9 cellular contexts compared by ENCODE assay signal in genomic region chr2:47488870-47489584, GRCh38.
DNase-seq lines count a peak whose midpoint lies in the region; ATAC-seq and TF ChIP-seq lines count a peak whose summit lies in the region.
"Had no signal": no experiment of that assay in that cellular context is flagged by ENCODE, and none has a peak within 500 bp of the region (broad histone marks: within the 10 kb centered on the region; RNA-seq: fewer than 3 reads in every experiment).

No MANE protein-coding gene starts in this region.

- CTCF ChIA-PET in activated CD8-positive, alpha-beta T cell treated with anti-CD3 and anti-CD28 coated beads, Interleukin-2, amount 10 ng/mL, durations not matched to agents 7 days and 5 days (lab: Charles Lee), result no interaction called here
- CTCF ChIA-PET in activated CD8-positive, alpha-beta T cell treated with anti-CD3 and anti-CD28 coated beads for 36 hours (lab: Charles Lee), result no interaction called here

- H3K4me3 Mint-ChIP-seq in activated CD8-positive, alpha-beta T cell treated with anti-CD3 and anti-CD28 coated beads, Interleukin-2, amount 10 ng/mL, durations not matched to agents 7 days and 5 days, result no peak overlapping the region
- no peak overlapping the region for H3K4me3 Mint-ChIP-seq in activated CD8-positive, alpha-beta T cell treated with anti-CD3 and anti-CD28 coated beads for 36 hours
- H3K4me3 Mint-ChIP-seq in glutamatergic neuron (ENCODE audit: unreplicated experiment), result no peak overlapping the region

- H3K27ac Mint-ChIP-seq in activated CD8-positive, alpha-beta T cell treated with anti-CD3 and anti-CD28 coated beads, Interleukin-2, amount 10 ng/mL, durations not matched to agents 7 days and 5 days, result peak overlapping the region; percentile 40
- no peak overlapping the region for H3K27ac Mint-ChIP-seq in activated CD8-positive, alpha-beta T cell treated with anti-CD3 and anti-CD28 coated beads for 36 hours
- no peak overlapping the region for H3K27ac Mint-ChIP-seq in glutamatergic neuron (ENCODE audit: unreplicated experiment)

- TF ChIP-seq CTCF in activated CD8-positive, alpha-beta T cell treated with anti-CD3 and anti-CD28 coated beads for 36 hours (IDR thresholded peaks at IDR 0.05), result no peak
- TF ChIP-seq CTCF in GM10266 (IDR thresholded peaks at IDR 0.05; ENCODE audit: control insufficient read depth, insufficient read depth, low read depth, missing control alignments) (no peak), glutamatergic neuron (IDR thresholded peaks at IDR 0.05; ENCODE audit: partially characterized antibody, unreplicated experiment) (no peak)

- peaks cover 21% of the 10 kb centered on the region for H3K4me1 Mint-ChIP-seq in activated CD8-positive, alpha-beta T cell treated with anti-CD3 and anti-CD28 coated beads, Interleukin-2, amount 10 ng/mL, durations not matched to agents 7 days and 5 days (ENCODE audit: low read depth)
- peaks cover 21% of the 10 kb centered on the region for H3K4me1 Mint-ChIP-seq in activated CD8-positive, alpha-beta T cell treated with anti-CD3 and anti-CD28 coated beads for 36 hours (ENCODE audit: low read depth)
- peaks cover 10% of the 10 kb centered on the region for H3K4me1 Mint-ChIP-seq in glutamatergic neuron (ENCODE audit: low read depth, unreplicated experiment)

- DNase-seq in activated CD8-positive, alpha-beta T cell treated with anti-CD3 and anti-CD28 coated beads, Interleukin-2, amount 10 ng/mL, durations not matched to agents 7 days and 5 days, result no peak
- no peak for DNase-seq in activated CD8-positive, alpha-beta T cell treated with anti-CD3 and anti-CD28 coated beads for 36 hours
- DNase-seq in RPMI8226 (peak; percentile 18), stromal cell of bone marrow (ENCODE audit: low read depth) (peak; percentile 39), GM10266 (ENCODE audit: extremely low spot score) (no peak), anterior cingulate cortex (lab: John Stamatoyannopoulos, UW) (no peak), glutamatergic neuron (no peak)
- DNase-seq: Kasumi-1 had no signal

- no peaks in the 10 kb centered on the region for H3K27me3 Mint-ChIP-seq in activated CD8-positive, alpha-beta T cell treated with anti-CD3 and anti-CD28 coated beads, Interleukin-2, amount 10 ng/mL, durations not matched to agents 7 days and 5 days (ENCODE audit: low read depth)
- H3K27me3 Mint-ChIP-seq in activated CD8-positive, alpha-beta T cell treated with anti-CD3 and anti-CD28 coated beads for 36 hours, result no peaks in the 10 kb centered on the region
- H3K27me3 Mint-ChIP-seq in glutamatergic neuron (ENCODE audit: unreplicated experiment), result no peaks in the 10 kb centered on the region

- POLR2A ChIA-PET in activated CD8-positive, alpha-beta T cell treated with anti-CD3 and anti-CD28 coated beads, Interleukin-2, amount 10 ng/mL, durations not matched to agents 7 days and 5 days (lab: Charles Lee), result interaction anchor here (1.5 kb wide), 1 partner anchor 12 kb away, joined by 4 read pairs; no protein-coding TSS in a partner anchor
- POLR2A ChIA-PET in activated CD8-positive, alpha-beta T cell treated with anti-CD3 and anti-CD28 coated beads for 36 hours (lab: Charles Lee), result no interaction called here

- ATAC-seq in activated CD8-positive, alpha-beta T cell treated with anti-CD3 and anti-CD28 coated beads, Interleukin-2, amount 10 ng/mL, durations not matched to agents 7 days and 5 days, result no peak
- ATAC-seq in activated CD8-positive, alpha-beta T cell treated with anti-CD3 and anti-CD28 coated beads for 36 hours, result no peak
- peak; percentile 84 for ATAC-seq in esophagus mucosa

- intact Hi-C loops in activated CD8-positive, alpha-beta T cell treated with anti-CD3 and anti-CD28 coated beads for 36 hours (cut with micrococcal nuclease), result no loop called here

- H3K9me3 Mint-ChIP-seq in activated CD8-positive, alpha-beta T cell treated with anti-CD3 and anti-CD28 coated beads, Interleukin-2, amount 10 ng/mL, durations not matched to agents 7 days and 5 days (ENCODE audit: insufficient read depth), result no peaks in the 10 kb centered on the region
- H3K9me3 Mint-ChIP-seq in activated CD8-positive, alpha-beta T cell treated with anti-CD3 and anti-CD28 coated beads for 36 hours, result no peaks in the 10 kb centered on the region
- H3K9me3 Mint-ChIP-seq in glutamatergic neuron (ENCODE audit: unreplicated experiment), result no peaks in the 10 kb centered on the region

- H3K36me3 Mint-ChIP-seq in activated CD8-positive, alpha-beta T cell treated with anti-CD3 and anti-CD28 coated beads, Interleukin-2, amount 10 ng/mL, durations not matched to agents 7 days and 5 days (ENCODE audit: low read depth), result peaks cover 28% of the 10 kb centered on the region
- H3K36me3 Mint-ChIP-seq in activated CD8-positive, alpha-beta T cell treated with anti-CD3 and anti-CD28 coated beads for 36 hours (ENCODE audit: low read depth), result peaks cover 22% of the 10 kb centered on the region
- H3K36me3 Mint-ChIP-seq in glutamatergic neuron (ENCODE audit: unreplicated experiment), result peaks cover 10% of the 10 kb centered on the region

Comparison
In these comparisons a context has a peak if more than half of its experiments do, and no peak if none do; other contexts are left out.
1. DNase-seq: peak in RPMI8226 (single experiment) and stromal cell of bone marrow (single experiment); none in activated CD8-positive, alpha-beta T cell treated with anti-CD3 and anti-CD28 coated beads, Interleukin-2, amount 10 ng/mL, durations not matched to agents 7 days and 5 days (single experiment), activated CD8-positive, alpha-beta T cell treated with anti-CD3 and anti-CD28 coated beads for 36 hours (single experiment), GM10266 (single experiment), anterior cingulate cortex (0 of 58) and glutamatergic neuron (single experiment).